Comparison of ENCODE assay signal across 1 cellular context in genomic region chr21:46294647-46295176, GRCh38.
A peak's percentile ranks its signal among the peaks of the same experiment; 100 is the strongest.
TF ChIP-seq lines count a peak whose summit lies in the region.

No MANE protein-coding gene starts in this region.

TF ChIP-seq in K562, 482 proteins besides CTCF, POLR2A, EP300 and RAD21 (continued from another document and continues in another):
- no peak for TF ChIP-seq E2F1 (CRISPR knock-in tag; IDR thresholded peaks at IDR 0.05)
- TF ChIP-seq SMAD4 (CRISPR knock-in tag; conservative IDR thresholded peaks at IDR 0.05) = peak; percentile 96
- TF ChIP-seq RFX5 (IDR thresholded peaks at IDR 0.05; ENCODE audit: low read depth, low read length) = no peak
- peak; percentile 53; the same call in 1 of the 2 replicates for TF ChIP-seq EHMT2 (IDR thresholded peaks at IDR 0.05)
- no peak for TF ChIP-seq GTF2E2 (tag; IDR thresholded peaks at IDR 0.05)
- 0 out of 2 replicates have a peak, but pooled peaks have one; percentile 26 for TF ChIP-seq ZNF609 (CRISPR knock-in tag; IDR thresholded peaks at IDR 0.05; ENCODE audit: borderline replicate concordance)
- TF ChIP-seq CC2D1A (IDR thresholded peaks at IDR 0.05) = no peak
- TF ChIP-seq MGA (IDR thresholded peaks at IDR 0.05) = no peak
- peak; percentile 86 for TF ChIP-seq GATAD2A (IDR thresholded peaks at IDR 0.05)
- TF ChIP-seq SNRNP70 (optimal IDR thresholded peaks at IDR 0.05; ENCODE audit: low read depth, low read length) = no peak
- TF ChIP-seq NR3C1 (CRISPR knock-in tag; IDR thresholded peaks at IDR 0.05) = no peak
- peak; percentile 71 for TF ChIP-seq NFIC (IDR thresholded peaks at IDR 0.05)
- no peak for TF ChIP-seq SREBF2 (CRISPR knock-in tag; IDR thresholded peaks at IDR 0.05)
- TF ChIP-seq POU5F1 (IDR thresholded peaks at IDR 0.05; ENCODE audit: borderline replicate concordance, low read depth, low read length, partially characterized antibody) = no peak
- peak; percentile 67 for TF ChIP-seq ATF7 (IDR thresholded peaks at IDR 0.05)
- no peak for TF ChIP-seq CAMTA2 (CRISPR knock-in tag; conservative IDR thresholded peaks at IDR 0.05)
- TF ChIP-seq ARID4B (CRISPR knock-in tag; IDR thresholded peaks at IDR 0.05) = no peak
- TF ChIP-seq CHD1 (IDR thresholded peaks at IDR 0.05; ENCODE audit: low read length) = no peak
- 0 out of 2 replicates have a peak, but pooled peaks have one; percentile 33 for TF ChIP-seq TRIM28 (IDR thresholded peaks at IDR 0.05)
- no peak for TF ChIP-seq ZNF324 (CRISPR knock-in tag; IDR thresholded peaks at IDR 0.05)
- TF ChIP-seq ZNF79 (CRISPR knock-in tag; IDR thresholded peaks at IDR 0.05; ENCODE audit: low read depth) = no peak
- TF ChIP-seq ATF4 (CRISPR knock-in tag; IDR thresholded peaks at IDR 0.05) = 0 out of 2 replicates have a peak, but pooled peaks have one; percentile 38
- TF ChIP-seq ZNF384 (IDR thresholded peaks at IDR 0.05; ENCODE audit: low read depth, low read length) = peak; percentile 94
- TF ChIP-seq SPI1 (IDR thresholded peaks at IDR 0.05; ENCODE audit: borderline replicate concordance, low read depth, low read length) = peak; percentile 85
- no peak for TF ChIP-seq SRSF7 (optimal IDR thresholded peaks at IDR 0.05; ENCODE audit: low read depth, low read length)
- TF ChIP-seq CCNT2 (IDR thresholded peaks at IDR 0.05; ENCODE audit: borderline replicate concordance, extremely low read depth, insufficient read length, low read depth, low read length) = peak; percentile 11
- TF ChIP-seq KLF16 (IDR thresholded peaks at IDR 0.05) = no peak
- peak; percentile 27; the same call in 1 of the 2 replicates for TF ChIP-seq STAT5A (IDR thresholded peaks at IDR 0.05; ENCODE audit: borderline replicate concordance, low read length)
- TF ChIP-seq TEAD4 (IDR thresholded peaks at IDR 0.05; ENCODE audit: low read length) = peak; percentile 61
- no peak for TF ChIP-seq TEAD4 (CRISPR knock-in tag; IDR thresholded peaks at IDR 0.05; ENCODE audit: borderline replicate concordance)
- TF ChIP-seq PHB (CRISPR knock-in tag; IDR thresholded peaks at IDR 0.05) = no peak
- no peak for TF ChIP-seq THAP7 (CRISPR knock-in tag; IDR thresholded peaks at IDR 0.05)
- peak; percentile 77 for TF ChIP-seq SMARCA4 (IDR thresholded peaks at IDR 0.05)
- TF ChIP-seq XRCC3 (IDR thresholded peaks at IDR 0.05) = no peak
- no peak; the same call in 1 of the 2 replicates for TF ChIP-seq EP400 (IDR thresholded peaks at IDR 0.05)
- peak; percentile 57 for TF ChIP-seq RBFOX2 (IDR thresholded peaks at IDR 0.05; ENCODE audit: low read depth, low read length)
- 0 out of 2 replicates have a peak, but pooled peaks have one; percentile 31 for TF ChIP-seq ZNF263 (CRISPR knock-in tag; IDR thresholded peaks at IDR 0.05; ENCODE audit: borderline replicate concordance)
- no peak for TF ChIP-seq HCFC1 (IDR thresholded peaks at IDR 0.05; ENCODE audit: low read depth, low read length)
- peak; percentile 27 for TF ChIP-seq PHF20 (IDR thresholded peaks at IDR 0.05; ENCODE audit: partially characterized antibody)
- no peak for TF ChIP-seq JUN (IDR thresholded peaks at IDR 0.05; ENCODE audit: borderline replicate concordance, low read depth, low read length)
- 0 out of 2 replicates have a peak, but pooled peaks have one; percentile 26 for TF ChIP-seq JUN (CRISPR knock-in tag; IDR thresholded peaks at IDR 0.05; ENCODE audit: borderline replicate concordance)
